Comparison of ENCODE assay signal across 31 cellular contexts in genomic region chr7:68420342-68420750, GRCh38.
A peak's percentile ranks its signal among the peaks of the same experiment; 100 is the strongest.
DNase-seq lines count a peak whose midpoint lies in the region; ATAC-seq and TF ChIP-seq lines count a peak whose summit lies in the region.
"Had no signal": no experiment of that assay in that cellular context is flagged by ENCODE, and none has a peak within 500 bp of the region (broad histone marks: within the 10 kb centered on the region; RNA-seq: fewer than 3 reads in every experiment).

No MANE protein-coding gene starts in this region.

- peaks cover 22% of the 10 kb centered on the region for H3K9me3 Mint-ChIP-seq in activated CD4-positive, alpha-beta memory T cell treated with anti-CD3 and anti-CD28 coated beads, Interleukin-2, amount 10 ng/mL, durations not matched to agents 7 days and 5 days
- H3K9me3 Mint-ChIP-seq in Caco-2 (ENCODE audit: unreplicated experiment), result peaks cover 14% of the 10 kb centered on the region

- H3K4me3 Mint-ChIP-seq in activated CD4-positive, alpha-beta memory T cell treated with anti-CD3 and anti-CD28 coated beads, Interleukin-2, amount 10 ng/mL, durations not matched to agents 7 days and 5 days, result no peak overlapping the region
- H3K4me3 Mint-ChIP-seq in Caco-2 (ENCODE audit: unreplicated experiment), result no peak overlapping the region
- H3K4me3 Mint-ChIP-seq: CD4-positive, alpha-beta memory T cell; mesothelial cell of epicardium; natural killer cell had no signal

- peaks cover 0 to 6% (median 0%) of the 10 kb centered on the region in 12 donors for H3K9me3 ChIP-seq in heart left ventricle
- H3K9me3 ChIP-seq in Caco-2, result no peaks in the 10 kb centered on the region
- H3K9me3 ChIP-seq: ovary, right lobe of liver, thyroid gland had no signal

- H3K27ac Mint-ChIP-seq in activated CD4-positive, alpha-beta memory T cell treated with anti-CD3 and anti-CD28 coated beads, Interleukin-2, amount 10 ng/mL, durations not matched to agents 7 days and 5 days, result no peak overlapping the region
- H3K27ac Mint-ChIP-seq in Caco-2 (ENCODE audit: unreplicated experiment), result no peak overlapping the region
- H3K27ac Mint-ChIP-seq: CD4-positive, alpha-beta memory T cell; mesothelial cell of epicardium; natural killer cell had no signal

- H3K36me3 ChIP-seq in heart left ventricle, result no peaks in the 10 kb centered on the region
- H3K36me3 ChIP-seq in Caco-2 (ENCODE audit: control insufficient read depth, insufficient read depth, low read length), result no peaks in the 10 kb centered on the region
- H3K36me3 ChIP-seq: heart right ventricle, ovary, right lobe of liver, thyroid gland had no signal

- peaks cover 0 to 4% (median 0%) of the 10 kb centered on the region in 12 donors for H3K4me1 ChIP-seq in heart left ventricle
- no peaks in the 10 kb centered on the region for H3K4me1 ChIP-seq in Caco-2
- H3K4me1 ChIP-seq: heart right ventricle, right lobe of liver, thyroid gland had no signal

- ATAC-seq in heart left ventricle, result peak; percentile 70 to 93 (median 91)
- ATAC-seq in GM18909 (IDR thresholded peaks at IDR 0.05; ENCODE audit: poor library complexity, unreplicated experiment), result no peak
- ATAC-seq: HepG2, left lobe of liver, natural killer cell, right lobe of liver had no signal

- DNase-seq in NCI-H82 (lab: John Stamatoyannopoulos, UW) (peak; percentile 45), NCI-H82 treated with DMSO at 0.1 percent for 48 hours (lab: John Stamatoyannopoulos, UW; ENCODE audit: unreplicated experiment) (no peak), heart left ventricle (peak in 1 of 5 donors; percentile 46), nucleus accumbens (lab: John Stamatoyannopoulos, UW) (peak in 40 of 56 donors; percentile 2 to 74 (median 31)), AG20443 (ENCODE audit: low spot score) (no peak), Caco-2 (no peak)
- no peak for DNase-seq in activated CD4-positive, alpha-beta memory T cell treated with anti-CD3 and anti-CD28 coated beads, Interleukin-2, amount 10 ng/mL, durations not matched to agents 7 days and 5 days
- DNase-seq: activated CD8-positive, alpha-beta memory T cell treated with anti-CD3 and anti-CD28 coated beads for 24 hours; activated gamma-delta T cell; activated T-cell treated with anti-CD3 and anti-CD28 coated beads, Interleukin-2, amount 50 U/mL, for 1 hour; CD4-positive, alpha-beta memory T cell; Kasumi-1; natural killer cell; NCI-H1048; NCI-H1694 treated with DMSO at 0.1 percent for 48 hours; NCI-H2171 treated with DMSO at 0.1 percent for 48 hours; NCI-H526; ovary; right lobe of liver; stimulated activated CD4-positive, alpha-beta T cell treated with anti-CD3 and anti-CD28 coated beads, Interleukin-12 subunit alpha, Interleukin-12 subunit beta, amount 100 ng/mL, for 4 hours; stimulated activated CD4-positive, alpha-beta T cell treated with anti-CD3 and anti-CD28 coated beads, Interleukin-4, amount 100 ng/mL, for 24 hours; stimulated activated naive CD4-positive, alpha-beta T cell; T-helper 2 cell had no signal

- TF ChIP-seq CTCF in heart left ventricle (IDR thresholded peaks at IDR 0.05), result no peak
- no peak for TF ChIP-seq CTCF in Caco-2 (IDR thresholded peaks at IDR 0.05; ENCODE audit: insufficient read depth in 1 of 2, low read depth in 1 of 2, low read length in 1 of 2, severe bottlenecking in 1 of 2, unreplicated experiment in 1 of 2)

- 70 to 92% (median 78%) methylated on average over 6 of the region's 6 CpGs for WGBS in heart left ventricle, 4 donors

- no peaks in the 10 kb centered on the region for H3K36me3 Mint-ChIP-seq in activated CD4-positive, alpha-beta memory T cell treated with anti-CD3 and anti-CD28 coated beads, Interleukin-2, amount 10 ng/mL, durations not matched to agents 7 days and 5 days (ENCODE audit: low read depth)
- H3K36me3 Mint-ChIP-seq in Caco-2 (ENCODE audit: insufficient read depth, unreplicated experiment), result no peaks in the 10 kb centered on the region
- H3K36me3 Mint-ChIP-seq: CD4-positive, alpha-beta memory T cell; natural killer cell had no signal

- H3K27me3 Mint-ChIP-seq in activated CD4-positive, alpha-beta memory T cell treated with anti-CD3 and anti-CD28 coated beads, Interleukin-2, amount 10 ng/mL, durations not matched to agents 7 days and 5 days, result no peaks in the 10 kb centered on the region
- H3K27me3 Mint-ChIP-seq in Caco-2 (ENCODE audit: insufficient read depth, unreplicated experiment), result no peaks in the 10 kb centered on the region
- H3K27me3 Mint-ChIP-seq: CD4-positive, alpha-beta memory T cell had no signal

- H3K27me3 ChIP-seq in heart left ventricle, result no peaks in the 10 kb centered on the region
- no peaks in the 10 kb centered on the region for H3K27me3 ChIP-seq in Caco-2 (replicated peaks; ENCODE audit: control insufficient read depth, insufficient read depth, low read length)
- H3K27me3 ChIP-seq: heart right ventricle, ovary, right lobe of liver, thyroid gland had no signal

- peak overlapping the region in 3 of 12 donors; percentile 3 to 57 (median 46) for H3K27ac ChIP-seq in heart left ventricle
- H3K27ac ChIP-seq: 22Rv1, ovary, right lobe of liver, SK-N-MC, thyroid gland had no signal

- H3K4me1 Mint-ChIP-seq in activated CD4-positive, alpha-beta memory T cell treated with anti-CD3 and anti-CD28 coated beads, Interleukin-2, amount 10 ng/mL, durations not matched to agents 7 days and 5 days, result no peaks in the 10 kb centered on the region
- H3K4me1 Mint-ChIP-seq in Caco-2 (ENCODE audit: low read depth, unreplicated experiment), result no peaks in the 10 kb centered on the region
- H3K4me1 Mint-ChIP-seq: CD4-positive, alpha-beta memory T cell; natural killer cell had no signal

- POLR2A ChIA-PET in activated CD4-positive, alpha-beta memory T cell treated with anti-CD3 and anti-CD28 coated beads, Interleukin-2, amount 10 ng/mL, durations not matched to agents 7 days and 5 days (lab: Charles Lee), result no interaction called here
- POLR2A ChIA-PET in Caco-2 (lab: Charles Lee), result no interaction called here

- H3K4me3 ChIP-seq in heart left ventricle (no peak overlapping the region), Caco-2 (ENCODE audit: low read depth, low read length) (no peak overlapping the region)
- H3K4me3 ChIP-seq: heart right ventricle, ovary, right lobe of liver, SK-N-MC, thyroid gland had no signal

- no peak for TF ChIP-seq POLR2A in heart left ventricle (IDR thresholded peaks at IDR 0.05)

- BruUV-seq in Caco-2 (replicated peaks; lab: Mats Ljungman, UMichigan), result no TSS peak

- CTCF ChIA-PET in activated CD4-positive, alpha-beta memory T cell treated with anti-CD3 and anti-CD28 coated beads, Interleukin-2, amount 10 ng/mL, durations not matched to agents 7 days and 5 days (lab: Charles Lee), result no interaction called here
- CTCF ChIA-PET in Caco-2 (lab: Charles Lee), result no interaction called here

- intact Hi-C loops in heart left ventricle (cut with DNase I), result no loop called here
- intact Hi-C loops in Caco-2 (cut with micrococcal nuclease; ENCODE audit: unreplicated experiment), result no loop called here

Comparison
In these comparisons a context has a peak if more than half of its experiments do, and no peak if none do; other contexts are left out.
1. DNase-seq: peak in NCI-H82 (single experiment) and nucleus accumbens (40 of 56); none in NCI-H82 treated with DMSO at 0.1 percent for 48 hours (single experiment), activated CD4-positive, alpha-beta memory T cell treated with anti-CD3 and anti-CD28 coated beads, Interleukin-2, amount 10 ng/mL, durations not matched to agents 7 days and 5 days (single experiment), AG20443 (single experiment) and Caco-2 (0 of 2).